Comparison of ENCODE assay signal across 18 cellular contexts in the genomic region with DNA sequence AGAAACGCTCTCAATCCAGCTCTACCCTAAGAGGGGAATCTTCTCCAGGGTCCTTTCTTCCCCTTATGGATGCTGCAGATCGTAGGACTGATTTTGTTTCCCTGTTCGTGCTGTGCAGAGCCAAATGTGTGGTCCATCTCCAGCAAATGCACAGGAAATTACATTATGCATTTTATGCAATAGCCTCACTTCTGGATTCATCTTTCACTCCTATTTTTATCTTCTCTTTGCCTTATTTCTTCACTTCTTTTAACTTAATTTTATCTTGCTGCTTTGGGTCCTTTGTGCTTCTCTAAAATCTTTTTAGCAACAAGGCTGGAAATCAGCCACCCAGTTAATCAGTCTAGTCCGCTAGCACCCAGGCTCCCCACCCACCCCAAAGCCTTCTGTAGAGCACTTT.
A peak's percentile ranks its signal among the peaks of the same experiment; 100 is the strongest.
DNase-seq lines count a peak whose midpoint lies in the region; ATAC-seq and TF ChIP-seq lines count a peak whose summit lies in the region.
"Had no signal": no experiment of that assay in that cellular context is flagged by ENCODE, and none has a peak within 500 bp of the region (broad histone marks: within the 10 kb centered on the region; RNA-seq: fewer than 3 reads in every experiment).

No MANE protein-coding gene starts in this region.

- no peak overlapping the region for H3K4me3 ChIP-seq in left ventricle myocardium inferior
- no peak overlapping the region for H3K4me3 ChIP-seq in fibroblast of the aortic adventitia (ENCODE audit: low read depth, low read length)
- H3K4me3 ChIP-seq in uterus = no peak overlapping the region
- H3K4me3 ChIP-seq: transverse colon had no signal

- no peak for DNase-seq in left ventricle myocardium inferior
- DNase-seq in Right ventricle myocardium inferior (ENCODE audit: missing footprints) = no peak
- peak; percentile 50 for DNase-seq in SK-N-DZ (ENCODE audit: low spot score)
- DNase-seq in fibroblast of the aortic adventitia (ENCODE audit: low read depth) = peak; percentile 53
- no peak for DNase-seq in uterus
- no peak for DNase-seq in ACHN
- DNase-seq in left lobe of liver (ENCODE audit: low spot score) = no peak
- DNase-seq: activated naive CD8-positive, alpha-beta T cell treated with anti-CD3 and anti-CD28 coated beads, Interleukin-2, amount 50 U/mL, for 24 hours; central memory CD4-positive, alpha-beta T cell; DMS79 treated with DMSO at 0.1 percent for 48 hours; hippocampal formation; NCI-H1694 treated with DMSO at 0.1 percent for 48 hours; NCI-H446; stimulated activated CD4-positive, alpha-beta T cell treated with anti-CD3 and anti-CD28 coated beads, Interleukin-12 subunit alpha, Interleukin-12 subunit beta, amount 100 ng/mL, for 4 hours; stimulated activated naive CD4-positive, alpha-beta T cell; T-helper 9 cell had no signal

- H3K4me1 ChIP-seq in left ventricle myocardium inferior = peaks cover 16% of the 10 kb centered on the region
- peaks cover 0 to 10% of the 10 kb centered on the region in 2 donors for H3K4me1 ChIP-seq in uterus

- no peak for TF ChIP-seq POLR2A in uterus (IDR thresholded peaks at IDR 0.05)

- H3K9me3 ChIP-seq in left ventricle myocardium inferior (replicated peaks) (no peaks in the 10 kb centered on the region), uterus (no peaks in the 10 kb centered on the region)
- H3K9me3 ChIP-seq: transverse colon had no signal

- in situ Hi-C loops in ACHN (cut with HindIII; ENCODE audit: low pct_ligation_motif_present, low pct_unique_long_range_greater_than_20kb, low sequenced_read_pairs) = no loop called here

- no peak for TF ChIP-seq CTCF in left ventricle myocardium inferior (IDR thresholded peaks at IDR 0.05; ENCODE audit: borderline replicate concordance)
- TF ChIP-seq CTCF in fibroblast of the aortic adventitia (IDR thresholded peaks at IDR 0.05; ENCODE audit: insufficient read depth, low read length) = no peak
- no peak for TF ChIP-seq CTCF in uterus (IDR thresholded peaks at IDR 0.05)

- H3K27me3 ChIP-seq in left ventricle myocardium inferior (ENCODE audit: low read depth) (peaks cover 36% of the 10 kb centered on the region), uterus (no peaks in the 10 kb centered on the region)
- H3K27me3 ChIP-seq: transverse colon had no signal

- intact Hi-C loops in left ventricle myocardium inferior (cut with micrococcal nuclease) (no loop called here), Right ventricle myocardium inferior (cut with DNase I) (no loop called here), uterus (cut with DNase I; ENCODE audit: low total_unique reads) (no loop called here)

- ATAC-seq in Right ventricle myocardium inferior (no peak), HG02885 (IDR thresholded peaks at IDR 0.05; ENCODE audit: poor library complexity, unreplicated experiment) (no peak), left lobe of liver (no peak)
- ATAC-seq: activated naive CD8-positive, alpha-beta T cell treated with anti-CD3 and anti-CD28 coated beads, Interleukin-2, amount 50 U/mL, for 24 hours had no signal

- H3K36me3 ChIP-seq in left ventricle myocardium inferior = no peaks in the 10 kb centered on the region
- no peaks in the 10 kb centered on the region for H3K36me3 ChIP-seq in uterus
- H3K36me3 ChIP-seq: transverse colon had no signal

- H3K27ac ChIP-seq in left ventricle myocardium inferior (replicated peaks) = peak overlapping the region; percentile 46
- H3K27ac ChIP-seq in uterus = peak overlapping the region; percentile 29 to 54

Comparison
In these comparisons a context has a peak if more than half of its experiments do, and no peak if none do; other contexts are left out.
1. DNase-seq: peak in SK-N-DZ (single experiment) and fibroblast of the aortic adventitia (single experiment); none in left ventricle myocardium inferior (single experiment), Right ventricle myocardium inferior (single experiment), uterus (0 of 2), ACHN (single experiment) and left lobe of liver (single experiment).